ENCODE assay signal across 1 cellular context in the genomic region with DNA sequence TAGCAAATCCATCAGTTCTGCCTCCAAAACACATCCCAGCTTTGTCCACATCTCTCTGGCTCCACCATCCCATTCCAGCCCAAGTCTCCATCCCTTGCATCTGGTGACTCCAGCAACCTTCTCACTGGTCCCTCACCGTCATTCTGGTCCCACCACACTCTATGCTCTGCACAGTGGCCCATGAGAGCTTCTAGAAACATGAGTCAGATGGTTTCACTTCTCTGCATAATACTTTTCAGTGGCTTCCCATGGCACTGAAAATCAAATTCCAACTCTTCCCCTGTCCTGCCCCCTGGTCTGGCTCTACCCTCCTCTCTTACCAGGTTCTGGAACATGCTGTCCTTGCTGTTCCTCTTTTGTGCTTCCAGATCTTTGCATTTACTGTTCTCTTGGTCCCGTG.
TF ChIP-seq lines count a peak whose summit lies in the region.

No MANE protein-coding gene starts in this region.

TF ChIP-seq in K562, 482 proteins besides CTCF, POLR2A, EP300 and RAD21:
- peak; percentile 25; the same call in 1 of the 2 replicates for TF ChIP-seq SPI1 (IDR thresholded peaks at IDR 0.05; ENCODE audit: borderline replicate concordance, low read depth, low read length)
- TF ChIP-seq, protein P1, sequence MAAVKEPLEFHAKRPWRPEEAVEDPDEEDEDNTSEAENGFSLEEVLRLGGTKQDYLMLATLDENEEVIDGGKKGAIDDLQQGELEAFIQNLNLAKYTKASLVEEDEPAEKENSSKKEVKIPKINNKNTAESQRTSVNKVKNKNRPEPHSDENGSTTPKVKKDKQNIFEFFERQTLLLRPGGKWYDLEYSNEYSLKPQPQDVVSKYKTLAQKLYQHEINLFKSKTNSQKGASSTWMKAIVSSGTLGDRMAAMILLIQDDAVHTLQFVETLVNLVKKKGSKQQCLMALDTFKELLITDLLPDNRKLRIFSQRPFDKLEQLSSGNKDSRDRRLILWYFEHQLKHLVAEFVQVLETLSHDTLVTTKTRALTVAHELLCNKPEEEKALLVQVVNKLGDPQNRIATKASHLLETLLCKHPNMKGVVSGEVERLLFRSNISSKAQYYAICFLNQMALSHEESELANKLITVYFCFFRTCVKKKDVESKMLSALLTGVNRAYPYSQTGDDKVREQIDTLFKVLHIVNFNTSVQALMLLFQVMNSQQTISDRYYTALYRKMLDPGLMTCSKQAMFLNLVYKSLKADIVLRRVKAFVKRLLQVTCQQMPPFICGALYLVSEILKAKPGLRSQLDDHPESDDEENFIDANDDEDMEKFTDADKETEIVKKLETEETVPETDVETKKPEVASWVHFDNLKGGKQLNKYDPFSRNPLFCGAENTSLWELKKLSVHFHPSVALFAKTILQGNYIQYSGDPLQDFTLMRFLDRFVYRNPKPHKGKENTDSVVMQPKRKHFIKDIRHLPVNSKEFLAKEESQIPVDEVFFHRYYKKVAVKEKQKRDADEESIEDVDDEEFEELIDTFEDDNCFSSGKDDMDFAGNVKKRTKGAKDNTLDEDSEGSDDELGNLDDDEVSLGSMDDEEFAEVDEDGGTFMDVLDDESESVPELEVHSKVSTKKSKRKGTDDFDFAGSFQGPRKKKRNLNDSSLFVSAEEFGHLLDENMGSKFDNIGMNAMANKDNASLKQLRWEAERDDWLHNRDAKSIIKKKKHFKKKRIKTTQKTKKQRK (IDR thresholded peaks at IDR 0.05; ENCODE audit: borderline replicate concordance, low read depth, low read length), result no peak
TF ChIP-seq in K562: peak in this region for 1.
